9 cellular contexts compared by ENCODE assay signal in genomic region chrX:143664302-143664701, GRCh38. TPM values are rescaled to one million over a fixed set of nuclear protein-coding genes. Genes with fewer than 3 reads are reported as not detected.
A peak's percentile ranks its signal among the peaks of the same experiment; 100 is the strongest.
DNase-seq lines count a peak whose midpoint lies in the region; ATAC-seq and TF ChIP-seq lines count a peak whose summit lies in the region.
"Had no signal": no experiment of that assay in that cellular context is flagged by ENCODE, and none has a peak within 500 bp of the region (broad histone marks: within the 10 kb centered on the region; RNA-seq: fewer than 3 reads in every experiment).

No MANE protein-coding gene starts in this region.

- POLR2A ChIA-PET in activated CD4-positive, alpha-beta memory T cell treated with anti-CD3 and anti-CD28 coated beads for 36 hours (lab: Charles Lee), result no interaction called here
- POLR2A ChIA-PET in CD8-positive, alpha-beta memory T cell (lab: Charles Lee), result no interaction called here

- no peaks in the 10 kb centered on the region for H3K9me3 ChIP-seq in thoracic aorta
- no peaks in the 10 kb centered on the region for H3K9me3 ChIP-seq in CD8-positive, alpha-beta memory T cell (ENCODE audit: low read length)

- ATAC-seq in thoracic aorta (ENCODE audit: insufficient number of reproducible peaks, low FRiP score, low read depth), result no peak

- no peaks in the 10 kb centered on the region for H3K27me3 Mint-ChIP-seq in endothelial cell (ENCODE audit: unreplicated experiment)
- no peaks in the 10 kb centered on the region for H3K27me3 Mint-ChIP-seq in activated CD4-positive, alpha-beta memory T cell treated with anti-CD3 and anti-CD28 coated beads for 36 hours
- no peaks in the 10 kb centered on the region for H3K27me3 Mint-ChIP-seq in CD8-positive, alpha-beta memory T cell

- CTCF ChIA-PET in activated CD4-positive, alpha-beta memory T cell treated with anti-CD3 and anti-CD28 coated beads for 36 hours (lab: Charles Lee), result no interaction called here
- CTCF ChIA-PET in CD8-positive, alpha-beta memory T cell (lab: Charles Lee), result no interaction called here

- H3K27me3 ChIP-seq in thoracic aorta (replicated peaks; ENCODE audit: insufficient read depth), result no peaks in the 10 kb centered on the region
- H3K27me3 ChIP-seq in CD8-positive, alpha-beta memory T cell (ENCODE audit: insufficient read depth, low read length, poor library complexity, severe bottlenecking), result no peaks in the 10 kb centered on the region

- H3K27ac Mint-ChIP-seq in endothelial cell (ENCODE audit: unreplicated experiment), result no peak overlapping the region
- H3K27ac Mint-ChIP-seq in activated CD4-positive, alpha-beta memory T cell treated with anti-CD3 and anti-CD28 coated beads for 36 hours, result no peak overlapping the region
- no peak overlapping the region for H3K27ac Mint-ChIP-seq in CD8-positive, alpha-beta memory T cell
- H3K27ac Mint-ChIP-seq: activated T-cell treated with anti-CD3 and anti-CD28 coated beads, Interleukin-2, amount 50 U/mL, for 24 hours had no signal

- intact Hi-C loops in activated CD4-positive, alpha-beta memory T cell treated with anti-CD3 and anti-CD28 coated beads for 36 hours (cut with micrococcal nuclease), result no loop called here

- H3K4me3 Mint-ChIP-seq in endothelial cell (ENCODE audit: unreplicated experiment), result no peak overlapping the region
- H3K4me3 Mint-ChIP-seq in activated CD4-positive, alpha-beta memory T cell treated with anti-CD3 and anti-CD28 coated beads for 36 hours, result no peak overlapping the region
- H3K4me3 Mint-ChIP-seq in CD8-positive, alpha-beta memory T cell, result no peak overlapping the region
- H3K4me3 Mint-ChIP-seq: activated T-cell treated with anti-CD3 and anti-CD28 coated beads, Interleukin-2, amount 50 U/mL, for 24 hours had no signal

- H3K4me1 ChIP-seq in thoracic aorta (ENCODE audit: control insufficient read depth in 1 of 2, low read depth in 2 of 2), result no peaks in the 10 kb centered on the region
- H3K4me1 ChIP-seq in CD8-positive, alpha-beta memory T cell (ENCODE audit: insufficient read depth, low read length), result no peaks in the 10 kb centered on the region

- TF ChIP-seq CTCF in endothelial cell (IDR thresholded peaks at IDR 0.05; ENCODE audit: unreplicated experiment) (peak; percentile 80), thoracic aorta (IDR thresholded peaks at IDR 0.05) (peak; percentile 39)

- no peaks in the 10 kb centered on the region for H3K9me3 Mint-ChIP-seq in endothelial cell (ENCODE audit: unreplicated experiment)
- H3K9me3 Mint-ChIP-seq in activated CD4-positive, alpha-beta memory T cell treated with anti-CD3 and anti-CD28 coated beads for 36 hours, result no peaks in the 10 kb centered on the region
- H3K9me3 Mint-ChIP-seq in CD8-positive, alpha-beta memory T cell, result peaks cover 0 to 3% (median 0%) of the 10 kb centered on the region in 5 donors
- H3K9me3 Mint-ChIP-seq: activated T-cell treated with anti-CD3 and anti-CD28 coated beads, Interleukin-2, amount 50 U/mL, for 24 hours had no signal

- no peaks in the 10 kb centered on the region for H3K4me1 Mint-ChIP-seq in endothelial cell (ENCODE audit: unreplicated experiment)
- no peaks in the 10 kb centered on the region for H3K4me1 Mint-ChIP-seq in activated CD4-positive, alpha-beta memory T cell treated with anti-CD3 and anti-CD28 coated beads for 36 hours (ENCODE audit: low read depth)
- H3K4me1 Mint-ChIP-seq in CD8-positive, alpha-beta memory T cell, result no peaks in the 10 kb centered on the region

- DNase-seq in NCI-H82 (lab: John Stamatoyannopoulos, UW) (peak; percentile 47), NCI-H82 treated with DMSO at 0.1 percent for 48 hours (lab: John Stamatoyannopoulos, UW; ENCODE audit: unreplicated experiment) (no peak), NCI-H1694 treated with DMSO at 0.1 percent for 48 hours (lab: John Stamatoyannopoulos, UW) (peak; percentile 5), endothelial cell (ENCODE audit: low spot score) (peak; percentile 2), thoracic aorta (ENCODE audit: low spot score) (no peak), NCI-H187 (lab: John Stamatoyannopoulos, UW) (no peak)
- no peak for DNase-seq in activated CD4-positive, alpha-beta memory T cell treated with anti-CD3 and anti-CD28 coated beads for 36 hours
- no peak for DNase-seq in CD8-positive, alpha-beta memory T cell
- DNase-seq: activated T-cell treated with anti-CD3 and anti-CD28 coated beads, Interleukin-2, amount 50 U/mL, for 24 hours had no signal

- H3K36me3 ChIP-seq in thoracic aorta, result no peaks in the 10 kb centered on the region
- no peaks in the 10 kb centered on the region for H3K36me3 ChIP-seq in CD8-positive, alpha-beta memory T cell (ENCODE audit: insufficient read depth, low read length)

- no peak overlapping the region for H3K27ac ChIP-seq in thoracic aorta
- no peak overlapping the region for H3K27ac ChIP-seq in CD8-positive, alpha-beta memory T cell (ENCODE audit: low read depth, low read length)

- H3K4me3 ChIP-seq in thoracic aorta, result no peak overlapping the region
- H3K4me3 ChIP-seq in CD8-positive, alpha-beta memory T cell (ENCODE audit: low read length), result no peak overlapping the region

- H3K36me3 Mint-ChIP-seq in endothelial cell (ENCODE audit: low read depth, unreplicated experiment), result no peaks in the 10 kb centered on the region
- H3K36me3 Mint-ChIP-seq in activated CD4-positive, alpha-beta memory T cell treated with anti-CD3 and anti-CD28 coated beads for 36 hours, result no peaks in the 10 kb centered on the region
- H3K36me3 Mint-ChIP-seq in CD8-positive, alpha-beta memory T cell, result no peaks in the 10 kb centered on the region

RNA-seq across cellular contexts. Expression of gene SLITRK4, which starts 28.4 kb away (rescaled TPM):
- total RNA-seq in endothelial cell (ENCODE audit: unreplicated experiment) (7.3 TPM), thoracic aorta (1 to 10 TPM; 4.9 to 8.7 TPM)
- total RNA-seq in activated CD4-positive, alpha-beta memory T cell treated with anti-CD3 and anti-CD28 coated beads for 36 hours, result not detected
- total RNA-seq in CD8-positive, alpha-beta memory T cell, result not detected
- not detected for polyA plus RNA-seq in CD8-positive, alpha-beta memory T cell

RNA-seq across cellular contexts. Expression of gene SPANXN2, which starts 56.2 kb away (rescaled TPM):
- total RNA-seq in endothelial cell (ENCODE audit: unreplicated experiment), result not detected
- not detected for total RNA-seq in thoracic aorta
- not detected for total RNA-seq in activated CD4-positive, alpha-beta memory T cell treated with anti-CD3 and anti-CD28 coated beads for 36 hours
- not detected for total RNA-seq in CD8-positive, alpha-beta memory T cell
- polyA plus RNA-seq in CD8-positive, alpha-beta memory T cell, result not detected

Comparison
In these comparisons a context has a peak if more than half of its experiments do, and no peak if none do; other contexts are left out.
1. DNase-seq: peak in NCI-H82 (single experiment), NCI-H1694 treated with DMSO at 0.1 percent for 48 hours (single experiment) and endothelial cell (single experiment); none in NCI-H82 treated with DMSO at 0.1 percent for 48 hours (single experiment), thoracic aorta (single experiment), NCI-H187 (0 of 2), activated CD4-positive, alpha-beta memory T cell treated with anti-CD3 and anti-CD28 coated beads for 36 hours (single experiment) and CD8-positive, alpha-beta memory T cell (0 of 5).